21 cellular contexts compared by ENCODE assay signal in the genomic region with DNA sequence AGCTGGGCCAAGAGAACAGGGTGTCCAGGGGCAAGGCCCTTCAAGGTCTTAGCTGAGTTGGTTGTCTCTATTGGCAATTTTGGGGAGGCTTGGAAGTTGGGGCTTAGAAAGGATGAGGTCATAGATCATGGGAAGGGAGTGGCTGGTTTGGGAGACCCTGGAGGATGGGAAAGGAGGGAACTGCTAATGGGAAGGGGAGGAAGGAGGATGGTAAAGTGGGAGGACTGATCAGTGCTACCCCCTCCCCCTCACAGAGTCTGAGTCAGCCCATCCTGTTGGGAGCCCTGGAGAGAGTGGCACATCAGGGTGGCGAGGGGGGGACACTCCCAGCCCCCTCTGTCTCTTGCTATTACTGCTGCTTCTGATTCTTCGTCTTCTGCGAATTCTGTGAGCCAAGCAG. TPM values are rescaled to one million over a fixed set of nuclear protein-coding genes. Genes with fewer than 3 reads are reported as not detected.
DNase-seq lines count a peak whose midpoint lies in the region; ATAC-seq and TF ChIP-seq lines count a peak whose summit lies in the region.
"Had no signal": no experiment of that assay in that cellular context is flagged by ENCODE, and none has a peak within 500 bp of the region (broad histone marks: within the 10 kb centered on the region; RNA-seq: fewer than 3 reads in every experiment).

No MANE protein-coding gene starts in this region.

- TF ChIP-seq CTCF in 22Rv1 (IDR thresholded peaks at IDR 0.05) (no peak), mesothelial cell of epicardium (IDR thresholded peaks at IDR 0.05; ENCODE audit: unreplicated experiment) (no peak)

- peak overlapping the region in 10 of 11 experiments; percentile 18 to 79 (median 73); a peak in 11 of 22 replicates for H3K9ac ChIP-seq in BLaER1 treated with 17β-estradiol and CSF1 and Interleukin-3, amounts not matched to agents 10 nM and 100 nM

- DNase-seq in T-helper 17 cell = no peak
- no peak for DNase-seq in mesothelial cell of epicardium (ENCODE audit: low spot score in 2 of 2, unreplicated experiment in 2 of 2)
- no peak for DNase-seq in SHP77 (lab: John Stamatoyannopoulos, UW)
- DNase-seq in ACHN = no peak
- DNase-seq in SW 1271 (lab: John Stamatoyannopoulos, UW) = no peak
- DNase-seq: Calu3; CD8-positive, alpha-beta T cell; DMS53; EL; GOT3; NCI-H1417 treated with DMSO at 0.1 percent for 48 hours; NCI-H187 treated with DMSO at 0.1 percent for 48 hours; NCI-H226; NCI-H524; RPMI8226; SJCRH30 had no signal

- H3K27me3 Mint-ChIP-seq in T-helper 17 cell = no peaks in the 10 kb centered on the region
- H3K27me3 Mint-ChIP-seq in mesothelial cell of epicardium (ENCODE audit: low read depth) = peaks cover 21% of the 10 kb centered on the region

- H3K4me1 Mint-ChIP-seq in T-helper 17 cell = peaks cover 39% of the 10 kb centered on the region
- peaks cover 31% of the 10 kb centered on the region for H3K4me1 Mint-ChIP-seq in mesothelial cell of epicardium

- H3K4me3 Mint-ChIP-seq in T-helper 17 cell (peak overlapping the region; percentile 12), mesothelial cell of epicardium (no peak overlapping the region)
- H3K4me3 Mint-ChIP-seq: CD8-positive, alpha-beta T cell had no signal

- peak overlapping the region; percentile 53; the same call in 1 of the 2 replicates for H3K27ac ChIP-seq in 22Rv1
- peak overlapping the region in 7 of 11 experiments; percentile 17 to 89 (median 74); a peak in 7 of 22 replicates for H3K27ac ChIP-seq in BLaER1 treated with 17β-estradiol and CSF1 and Interleukin-3, amounts not matched to agents 10 nM and 100 nM
- H3K27ac ChIP-seq: SJCRH30 had no signal

- ATAC-seq in T-helper 17 cell = no peak
- ATAC-seq in GM21529 (IDR thresholded peaks at IDR 0.05; ENCODE audit: unreplicated experiment) = no peak
- ATAC-seq: CD8-positive, alpha-beta T cell; GM12878 had no signal

- H3K9me3 Mint-ChIP-seq in mesothelial cell of epicardium = no peaks in the 10 kb centered on the region
- H3K9me3 Mint-ChIP-seq: CD8-positive, alpha-beta T cell had no signal

- H3K27me3 ChIP-seq in BLaER1 treated with 17β-estradiol and CSF1 and Interleukin-3, amounts not matched to agents 10 nM and 100 nM = no peaks in the 10 kb centered on the region
- H3K27me3 ChIP-seq: SJCRH30 had no signal

- H3K36me3 Mint-ChIP-seq in T-helper 17 cell (ENCODE audit: low read depth) (peaks cover 7% of the 10 kb centered on the region), mesothelial cell of epicardium (peaks cover 13% of the 10 kb centered on the region)

- in situ Hi-C loops in ACHN (cut with HindIII; ENCODE audit: low pct_ligation_motif_present, low pct_unique_long_range_greater_than_20kb, low sequenced_read_pairs) = no loop called here

- H4K20me1 ChIP-seq in BLaER1 treated with 17β-estradiol and CSF1 and Interleukin-3, amounts not matched to agents 10 nM and 100 nM = peaks cover 0 to 48% (median 31%) of the 10 kb centered on the region in 11 experiments; a peak in 17 of 22 replicates

- peaks cover 8 to 35% (median 28%) of the 10 kb centered on the region in 11 experiments; a peak in 18 of 22 replicates for H3K36me3 ChIP-seq in BLaER1 treated with 17β-estradiol and CSF1 and Interleukin-3, amounts not matched to agents 10 nM and 100 nM
- H3K36me3 ChIP-seq: SJCRH30 had no signal

- peak overlapping the region in 1 of 10 experiments; percentile 33; a peak in 2 of 20 replicates for H3K4me3 ChIP-seq in BLaER1 treated with 17β-estradiol and CSF1 and Interleukin-3, amounts not matched to agents 10 nM and 100 nM
- H3K4me3 ChIP-seq: GM12878, SJCRH30 had no signal

- peaks cover 86 to 94% (median 92%) of the 10 kb centered on the region in 10 experiments for H3K4me1 ChIP-seq in BLaER1 treated with 17β-estradiol and CSF1 and Interleukin-3, amounts not matched to agents 10 nM and 100 nM

- H3K27ac Mint-ChIP-seq in T-helper 17 cell (no peak overlapping the region), mesothelial cell of epicardium (peak overlapping the region; percentile 43)
- H3K27ac Mint-ChIP-seq: CD8-positive, alpha-beta T cell had no signal

- H3K9me3 ChIP-seq in BLaER1 treated with 17β-estradiol and CSF1 and Interleukin-3, amounts not matched to agents 10 nM and 100 nM (replicated peaks in 1 of 11) = no peaks in the 10 kb centered on the region
- H3K9me3 ChIP-seq in T-helper 17 cell (ENCODE audit: control insufficient read depth, low read length, poor library complexity, severe bottlenecking) = no peaks in the 10 kb centered on the region
- H3K9me3 ChIP-seq: SJCRH30 had no signal

- peak overlapping the region; percentile 93 to 100 (median 98) for H3K4me2 ChIP-seq in BLaER1 treated with 17β-estradiol and CSF1 and Interleukin-3, amounts not matched to agents 10 nM and 100 nM

RNA-seq across cellular contexts. Expression of a gene that starts 5.1 kb away (rescaled TPM):
- 1 to 10 TPM; 2.6 to 4.9 TPM for total RNA-seq in T-helper 17 cell
- total RNA-seq in mesothelial cell of epicardium = 30.8 to 31.2 TPM (median 30.9 TPM) in 3 replicates

RNA-seq across cellular contexts. Expression of a gene that starts 10.0 kb away (rescaled TPM):
- total RNA-seq in T-helper 17 cell (1 to 10 TPM in 1 of 2 donors, under 1 TPM in 1; 0.29 to 1.3 TPM), mesothelial cell of epicardium (14.6 to 17.8 TPM (median 15.4 TPM) in 3 replicates)

RNA-seq across cellular contexts. Expression of a gene that starts 17.5 kb away (rescaled TPM):
- 10 to 100 TPM; 30.3 to 33.8 TPM for total RNA-seq in T-helper 17 cell
- total RNA-seq in mesothelial cell of epicardium = 32.7 to 36.1 TPM (median 36.1 TPM) in 3 replicates

RNA-seq across cellular contexts. Expression of a gene that starts 35.0 kb away (rescaled TPM):
- total RNA-seq in T-helper 17 cell = under 1 TPM; 0.23 to 0.57 TPM
- total RNA-seq in mesothelial cell of epicardium = 0.58 TPM in 1 of 3 replicates, not detected in the others
- total RNA-seq: GM12878, M059J, SJCRH30 had no signal

RNA-seq across cellular contexts. Expression of a gene that starts 35.0 kb away (rescaled TPM):
- total RNA-seq in T-helper 17 cell = 1 to 10 TPM in 1 of 2 donors, under 1 TPM in 1; 0.94 to 1.3 TPM
- 1.8 to 2.9 TPM (median 1.9 TPM) in 3 replicates for total RNA-seq in mesothelial cell of epicardium
- total RNA-seq: M059J, SJCRH30 had no signal
